Comparison of ENCODE assay signal across 9 cellular contexts in genomic region chr16:2507052-2507678, GRCh38. TPM values are rescaled to one million over a fixed set of nuclear protein-coding genes. Genes with fewer than 3 reads are reported as not detected.
DNase-seq lines count a peak whose midpoint lies in the region; ATAC-seq, FAIRE-seq and TF ChIP-seq lines count a peak whose summit lies in the region.
"Had no signal": no experiment of that assay in that cellular context is flagged by ENCODE, and none has a peak within 500 bp of the region (broad histone marks: within the 10 kb centered on the region; RNA-seq: fewer than 3 reads in every experiment).

No MANE protein-coding gene starts in this region.

- CTCF ChIA-PET in WTC11 (lab: Charles Lee) (no interaction called here), PC-3 (lab: Charles Lee) (no interaction called here)
- CTCF ChIA-PET in CD4-positive, alpha-beta memory T cell (lab: Charles Lee; ENCODE audit: partially characterized antibody), result interaction anchor here (0.6 kb wide), 1 partner anchor 486 kb away, joined by 3 read pairs; no protein-coding TSS in a partner anchor

- no peaks in the 10 kb centered on the region for H3K27me3 ChIP-seq in CD4-positive, alpha-beta memory T cell (ENCODE audit: insufficient read depth, low read length)
- no peaks in the 10 kb centered on the region for H3K27me3 ChIP-seq in PC-3 (ENCODE audit: low read length)

- peaks cover 19% of the 10 kb centered on the region for H3K4me1 Mint-ChIP-seq in WTC11
- peaks cover 9 to 24% of the 10 kb centered on the region in 2 donors for H3K4me1 Mint-ChIP-seq in natural killer cell
- H3K4me1 Mint-ChIP-seq in endothelial cell (ENCODE audit: unreplicated experiment), result peaks cover 8% of the 10 kb centered on the region
- peaks cover 0 to 3% (median 1%) of the 10 kb centered on the region in 4 donors for H3K4me1 Mint-ChIP-seq in CD4-positive, alpha-beta memory T cell

- intact Hi-C loops in natural killer cell (cut with micrococcal nuclease), result no loop called here
- intact Hi-C loops in CD4-positive, alpha-beta memory T cell (cut with micrococcal nuclease), result no loop called here
- intact Hi-C loops in PC-3 (cut with micrococcal nuclease), result no loop called here

- no peak overlapping the region for H3K4me3 ChIP-seq in CD4-positive, alpha-beta memory T cell (ENCODE audit: low read length in 2 of 2)
- no peak overlapping the region for H3K4me3 ChIP-seq in PC-3 (ENCODE audit: low read length)

- peak; percentile 77 for DNase-seq in GM12892 (ENCODE audit: insufficient read length)
- DNase-seq in WTC11 (ENCODE audit: low spot score), result no peak
- no peak for DNase-seq in natural killer cell
- DNase-seq in endothelial cell (ENCODE audit: low spot score), result no peak
- no peak for DNase-seq in NCI-H2107 treated with DMSO at 0.1 percent for 48 hours (lab: John Stamatoyannopoulos, UW; ENCODE audit: unreplicated experiment)
- DNase-seq in CD4-positive, alpha-beta memory T cell, result no peak
- no peak for DNase-seq in PC-3

- no peaks in the 10 kb centered on the region for H3K36me3 ChIP-seq in CD4-positive, alpha-beta memory T cell (ENCODE audit: insufficient read depth, low read length)
- no peaks in the 10 kb centered on the region for H3K36me3 ChIP-seq in PC-3 (ENCODE audit: low read depth, low read length)

- H3K9me3 Mint-ChIP-seq in WTC11, result no peaks in the 10 kb centered on the region
- no peaks in the 10 kb centered on the region for H3K9me3 Mint-ChIP-seq in natural killer cell
- H3K9me3 Mint-ChIP-seq in endothelial cell (ENCODE audit: unreplicated experiment), result no peaks in the 10 kb centered on the region
- no peaks in the 10 kb centered on the region for H3K9me3 Mint-ChIP-seq in CD4-positive, alpha-beta memory T cell

- H3K9ac ChIP-seq in PC-3 (ENCODE audit: low read length), result no peak overlapping the region

- no peak overlapping the region for H2AFZ ChIP-seq in PC-3 (ENCODE audit: low read length)

- no peaks in the 10 kb centered on the region for H3K9me3 ChIP-seq in CD4-positive, alpha-beta memory T cell (ENCODE audit: control insufficient read depth in 1 of 2, low read length in 2 of 2)
- H3K9me3 ChIP-seq in PC-3 (ENCODE audit: low read length), result no peaks in the 10 kb centered on the region

- H3F3A ChIP-seq in PC-3 (ENCODE audit: low read length, unreplicated experiment), result no peaks in the 10 kb centered on the region

- H3K27me3 Mint-ChIP-seq in WTC11 (ENCODE audit: low read depth), result peaks cover 2% of the 10 kb centered on the region
- peaks cover 0 to 3% of the 10 kb centered on the region in 2 donors for H3K27me3 Mint-ChIP-seq in natural killer cell (ENCODE audit: low read depth in 2 of 2)
- H3K27me3 Mint-ChIP-seq in endothelial cell (ENCODE audit: unreplicated experiment), result peaks cover 12% of the 10 kb centered on the region
- no peaks in the 10 kb centered on the region for H3K27me3 Mint-ChIP-seq in CD4-positive, alpha-beta memory T cell

- ATAC-seq in HG02642 (IDR thresholded peaks at IDR 0.05; ENCODE audit: poor library complexity, unreplicated experiment) (peak; percentile 41), WTC11 (peak; percentile 60), natural killer cell (peak; percentile 30 to 40 (median 36)), PC-3 (no peak)

- H3K27ac ChIP-seq in CD4-positive, alpha-beta memory T cell (ENCODE audit: low read depth, low read length), result no peak overlapping the region
- H3K27ac ChIP-seq in PC-3 (ENCODE audit: low read length), result no peak overlapping the region

- no peaks in the 10 kb centered on the region for H3K4me1 ChIP-seq in CD4-positive, alpha-beta memory T cell (ENCODE audit: insufficient read depth, low read length)
- no peaks in the 10 kb centered on the region for H3K4me1 ChIP-seq in PC-3 (ENCODE audit: insufficient read depth, low read length)

- H3K27ac Mint-ChIP-seq in WTC11 (no peak overlapping the region), natural killer cell (peak overlapping the region in 1 of 2 donors; percentile 50), endothelial cell (ENCODE audit: unreplicated experiment) (no peak overlapping the region)
- H3K27ac Mint-ChIP-seq in CD4-positive, alpha-beta memory T cell, result peak overlapping the region in 1 of 7 donors; percentile 73

- no peaks in the 10 kb centered on the region for H3K9me2 ChIP-seq in PC-3 (replicated peaks; ENCODE audit: low read length)

- TF ChIP-seq CTCF in WTC11 (IDR thresholded peaks at IDR 0.05) (no peak), natural killer cell (IDR thresholded peaks at IDR 0.05) (no peak), endothelial cell (IDR thresholded peaks at IDR 0.05; ENCODE audit: unreplicated experiment) (no peak), PC-3 (conservative IDR thresholded peaks at IDR 0.05; ENCODE audit: low read depth, low read length) (no peak)

- no TSS peak for BruUV-seq in PC-3 (replicated peaks; lab: Mats Ljungman, UMichigan)

- no peak overlapping the region for H3K4me2 ChIP-seq in PC-3 (ENCODE audit: low read length)

- TF ChIP-seq POLR2A in GM12892 (IDR thresholded peaks at IDR 0.05; ENCODE audit: low read depth, low read length), result no peak

- H3K36me3 Mint-ChIP-seq in WTC11 (no peaks in the 10 kb centered on the region), natural killer cell (no peaks in the 10 kb centered on the region), endothelial cell (ENCODE audit: low read depth, unreplicated experiment) (no peaks in the 10 kb centered on the region)
- no peaks in the 10 kb centered on the region for H3K36me3 Mint-ChIP-seq in CD4-positive, alpha-beta memory T cell

- H3K4me3 Mint-ChIP-seq in WTC11 (no peak overlapping the region), natural killer cell (no peak overlapping the region), endothelial cell (ENCODE audit: unreplicated experiment) (no peak overlapping the region)
- no peak overlapping the region for H3K4me3 Mint-ChIP-seq in CD4-positive, alpha-beta memory T cell

- no peaks in the 10 kb centered on the region for H3K79me2 ChIP-seq in PC-3 (ENCODE audit: low read length)

- H4K20me1 ChIP-seq in PC-3 (ENCODE audit: low read length), result no peaks in the 10 kb centered on the region

- POLR2A ChIA-PET in WTC11 (lab: Charles Lee) (interaction anchor here (0.8 kb wide), 1 partner anchor 47 kb away, joined by 3 read pairs; the partner anchor contains the start of gene TEDC2), PC-3 (lab: Charles Lee; ENCODE audit: unreplicated experiment) (no interaction called here)
- POLR2A ChIA-PET in CD4-positive, alpha-beta memory T cell (lab: Charles Lee; ENCODE audit: partially characterized antibody), result no interaction called here

- peak; percentile 46 for FAIRE-seq in GM12892 (lab: Jason Lieb, UNC)

TF ChIP-seq in WTC11, 78 proteins besides CTCF, POLR2A, EP300 and RAD21 (continues in another document):
- TF ChIP-seq ZNF671 (CRISPR knock-in tag; IDR thresholded peaks at IDR 0.05) (no peak), FOXP4 (CRISPR knock-in tag; IDR thresholded peaks at IDR 0.05) (no peak), IRF1 (CRISPR knock-in tag; IDR thresholded peaks at IDR 0.05) (no peak)

RNA-seq across cellular contexts. Expression of gene ATP6V0C, which starts 6.6 kb away (rescaled TPM):
- 15.5 TPM for polyA plus RNA-seq in GM12892 (2012; ENCODE audit: missing spikeins)
- total RNA-seq in WTC11 (2021) (193 to 212 TPM (median 193 TPM) in 3 replicates), natural killer cell (100 to 1,000 TPM; 183 to 242 (median 217) TPM), endothelial cell (ENCODE audit: unreplicated experiment) (157 TPM), PC-3 (2014; rRNA removed) (67.4 and 80.2 TPM in 2 replicates)
- total RNA-seq in CD4-positive, alpha-beta memory T cell, result 100 to 1,000 TPM; 125 to 129 TPM
- 10 to 100 TPM; 57.5 to 81.6 TPM for polyA plus RNA-seq in CD4-positive, alpha-beta memory T cell

RNA-seq across cellular contexts. Expression of gene AMDHD2, which starts 13.0 kb away (rescaled TPM):
- polyA plus RNA-seq in GM12892 (2012; ENCODE audit: missing spikeins), result 12.3 TPM
- total RNA-seq in WTC11 (2021) (60.1 to 70.9 TPM (median 60.3 TPM) in 3 replicates), natural killer cell (100 to 1,000 TPM; 129 to 162 (median 144) TPM), endothelial cell (ENCODE audit: unreplicated experiment) (53.3 TPM), PC-3 (2014; rRNA removed) (50.3 and 62.8 TPM in 2 replicates)
- 100 to 1,000 TPM; 114 to 121 TPM for total RNA-seq in CD4-positive, alpha-beta memory T cell
- 10 to 100 TPM; 17.0 to 22.3 TPM for polyA plus RNA-seq in CD4-positive, alpha-beta memory T cell

RNA-seq across cellular contexts. Expression of gene CEMP1, which starts 24.0 kb away (rescaled TPM):
- polyA plus RNA-seq in GM12892 (2012; ENCODE audit: missing spikeins), result not detected
- total RNA-seq in WTC11 (2021), result 0.14 to 0.32 TPM (median 0.15 TPM) in 3 replicates
- under 1 TPM; 0.28 to 0.56 (median 0.45) TPM for total RNA-seq in natural killer cell
- total RNA-seq in endothelial cell (ENCODE audit: unreplicated experiment), result not detected
- total RNA-seq in CD4-positive, alpha-beta memory T cell, result 1 to 10 TPM; 1.7 to 3.0 TPM
- 1 to 10 TPM; 1.9 to 5.0 TPM for polyA plus RNA-seq in CD4-positive, alpha-beta memory T cell
- total RNA-seq in PC-3 (2014; rRNA removed), result 0.46 TPM in 1 of 2 replicates, not detected in the other
- total RNA-seq: T-helper 2 cell treated with Interferon-gamma antibody and Interleukin-4, amounts not matched to agents 100 ng/mL and 5 ng/mL, for 36 hours had no signal

RNA-seq across cellular contexts. Expression of gene PDPK1, which starts 30.7 kb away (rescaled TPM):
- polyA plus RNA-seq in GM12892 (2012; ENCODE audit: missing spikeins), result 23.1 TPM
- 25.4 to 31.4 TPM (median 29.6 TPM) in 3 replicates for total RNA-seq in WTC11 (2021)
- 10 to 100 TPM; 63.1 to 80.7 (median 73.5) TPM for total RNA-seq in natural killer cell
- 33.6 TPM for total RNA-seq in endothelial cell (ENCODE audit: unreplicated experiment)
- 10 to 100 TPM; 61.2 to 71.3 TPM for total RNA-seq in CD4-positive, alpha-beta memory T cell
- 10 to 100 TPM; 26.4 to 42.1 TPM for polyA plus RNA-seq in CD4-positive, alpha-beta memory T cell
- total RNA-seq in PC-3 (2014; rRNA removed), result 13.7 and 18.9 TPM in 2 replicates

RNA-seq across cellular contexts. Expression of gene TBC1D24, which starts 32.2 kb away (rescaled TPM):
- 2.7 TPM for polyA plus RNA-seq in GM12892 (2012; ENCODE audit: missing spikeins)
- total RNA-seq in WTC11 (2021) (17.3 to 21.0 TPM (median 17.8 TPM) in 3 replicates), natural killer cell (10 to 100 TPM in 2 of 3 donors, 1 to 10 TPM in 1; 7.2 to 13.0 (median 10.9) TPM), endothelial cell (ENCODE audit: unreplicated experiment) (17.3 TPM), PC-3 (2014; rRNA removed) (11.3 and 15.2 TPM in 2 replicates)
- total RNA-seq in CD4-positive, alpha-beta memory T cell, result 10 to 100 TPM in 1 of 2 experiments, 1 to 10 TPM in 1; 9.6 to 13.7 TPM
- 1 to 10 TPM; 1.3 to 1.8 TPM for polyA plus RNA-seq in CD4-positive, alpha-beta memory T cell
